ENCODE assay signal across 1 cellular context in the genomic region with DNA sequence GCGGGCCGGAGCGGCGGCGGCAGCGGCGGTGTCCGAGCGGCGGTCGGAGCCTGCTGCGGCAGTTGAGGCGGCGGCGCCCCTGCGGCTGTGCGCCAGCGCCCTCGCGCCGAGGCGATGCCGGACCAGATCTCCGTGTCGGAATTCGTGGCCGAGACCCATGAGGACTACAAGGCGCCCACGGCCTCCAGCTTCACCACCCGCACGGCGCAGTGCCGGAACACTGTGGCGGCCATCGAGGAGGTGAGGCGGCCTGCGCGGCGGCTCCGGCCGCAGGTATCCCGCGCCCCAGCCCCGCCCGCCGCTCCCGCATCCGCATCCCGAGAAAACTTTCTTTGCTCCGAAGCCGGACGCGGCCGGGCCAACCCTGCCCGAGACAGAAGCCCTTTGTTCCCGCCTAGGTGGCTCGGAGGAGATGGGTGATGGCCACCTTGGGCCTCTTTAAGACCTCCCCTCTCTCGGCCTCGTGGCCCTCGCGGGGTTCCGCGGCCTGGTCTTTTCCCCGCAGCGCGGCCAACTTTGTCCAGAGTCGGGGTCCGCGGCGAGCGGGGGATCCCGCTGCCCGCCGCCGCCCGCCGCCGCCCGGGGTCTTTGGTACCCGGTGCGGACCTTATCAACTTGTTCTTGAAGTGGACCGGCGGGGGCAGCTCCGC.
TF ChIP-seq lines count a peak whose summit lies in the region.

No MANE protein-coding gene starts in this region.

TF ChIP-seq in K562, 482 proteins besides CTCF, POLR2A, EP300 and RAD21 (continued from another document and continues in another):
- TF ChIP-seq, protein P1, sequence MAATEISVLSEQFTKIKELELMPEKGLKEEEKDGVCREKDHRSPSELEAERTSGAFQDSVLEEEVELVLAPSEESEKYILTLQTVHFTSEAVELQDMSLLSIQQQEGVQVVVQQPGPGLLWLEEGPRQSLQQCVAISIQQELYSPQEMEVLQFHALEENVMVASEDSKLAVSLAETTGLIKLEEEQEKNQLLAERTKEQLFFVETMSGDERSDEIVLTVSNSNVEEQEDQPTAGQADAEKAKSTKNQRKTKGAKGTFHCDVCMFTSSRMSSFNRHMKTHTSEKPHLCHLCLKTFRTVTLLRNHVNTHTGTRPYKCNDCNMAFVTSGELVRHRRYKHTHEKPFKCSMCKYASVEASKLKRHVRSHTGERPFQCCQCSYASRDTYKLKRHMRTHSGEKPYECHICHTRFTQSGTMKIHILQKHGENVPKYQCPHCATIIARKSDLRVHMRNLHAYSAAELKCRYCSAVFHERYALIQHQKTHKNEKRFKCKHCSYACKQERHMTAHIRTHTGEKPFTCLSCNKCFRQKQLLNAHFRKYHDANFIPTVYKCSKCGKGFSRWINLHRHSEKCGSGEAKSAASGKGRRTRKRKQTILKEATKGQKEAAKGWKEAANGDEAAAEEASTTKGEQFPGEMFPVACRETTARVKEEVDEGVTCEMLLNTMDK (IDR thresholded peaks at IDR 0.05; ENCODE audit: borderline replicate concordance, insufficient read depth, low read depth, low read length, poor library complexity, severe bottlenecking) = no peak
- TF ChIP-seq NFIX (CRISPR knock-in tag; IDR thresholded peaks at IDR 0.05; ENCODE audit: low read depth) = no peak
- TF ChIP-seq RUNX1 (IDR thresholded peaks at IDR 0.05; ENCODE audit: low read depth) = no peak
- no peak for TF ChIP-seq BHLHE40 (IDR thresholded peaks at IDR 0.05; ENCODE audit: low read length)
- TF ChIP-seq MCM2 (IDR thresholded peaks at IDR 0.05; ENCODE audit: low read depth) = no peak
- no peak for TF ChIP-seq WHSC1 (IDR thresholded peaks at IDR 0.05; ENCODE audit: low read length)
- TF ChIP-seq MTA1 (IDR thresholded peaks at IDR 0.05; ENCODE audit: borderline replicate concordance) = no peak
- no peak for TF ChIP-seq FIP1L1 (IDR thresholded peaks at IDR 0.05; ENCODE audit: low read depth, low read length, poor library complexity, severe bottlenecking)
- TF ChIP-seq KDM4B (IDR thresholded peaks at IDR 0.05; ENCODE audit: borderline replicate concordance in 2 of 2, low read depth in 1 of 2) = no peak
- no peak for TF ChIP-seq JUN (IDR thresholded peaks at IDR 0.05; ENCODE audit: borderline replicate concordance, low read depth, low read length)
- TF ChIP-seq JUN (CRISPR knock-in tag; IDR thresholded peaks at IDR 0.05; ENCODE audit: borderline replicate concordance) = no peak
- TF ChIP-seq KDM5B (IDR thresholded peaks at IDR 0.05; ENCODE audit: insufficient replicate concordance, low read depth, low read length) = no peak
- TF ChIP-seq TCF3 (CRISPR knock-in tag; IDR thresholded peaks at IDR 0.05) = no peak
- TF ChIP-seq, protein P2, sequence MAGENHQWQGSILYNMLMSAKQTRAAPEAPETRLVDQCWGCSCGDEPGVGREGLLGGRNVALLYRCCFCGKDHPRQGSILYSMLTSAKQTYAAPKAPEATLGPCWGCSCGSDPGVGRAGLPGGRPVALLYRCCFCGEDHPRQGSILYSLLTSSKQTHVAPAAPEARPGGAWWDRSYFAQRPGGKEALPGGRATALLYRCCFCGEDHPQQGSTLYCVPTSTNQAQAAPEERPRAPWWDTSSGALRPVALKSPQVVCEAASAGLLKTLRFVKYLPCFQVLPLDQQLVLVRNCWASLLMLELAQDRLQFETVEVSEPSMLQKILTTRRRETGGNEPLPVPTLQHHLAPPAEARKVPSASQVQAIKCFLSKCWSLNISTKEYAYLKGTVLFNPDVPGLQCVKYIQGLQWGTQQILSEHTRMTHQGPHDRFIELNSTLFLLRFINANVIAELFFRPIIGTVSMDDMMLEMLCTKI (IDR thresholded peaks at IDR 0.05; ENCODE audit: partially characterized antibody) = no peak
- no peak for TF ChIP-seq TOE1 (IDR thresholded peaks at IDR 0.05; ENCODE audit: borderline replicate concordance)
- TF ChIP-seq TOE1 (CRISPR knock-in tag; IDR thresholded peaks at IDR 0.05; ENCODE audit: borderline replicate concordance, low read depth) = no peak
- no peak for TF ChIP-seq ZNF696 (CRISPR knock-in tag; conservative IDR thresholded peaks at IDR 0.05)
- no peak for TF ChIP-seq PRMT5 (CRISPR knock-in tag; IDR thresholded peaks at IDR 0.05)
- no peak for TF ChIP-seq SAP30 (IDR thresholded peaks at IDR 0.05; ENCODE audit: borderline replicate concordance, insufficient read depth, low read depth, low read length, poor library complexity, severe bottlenecking)
- TF ChIP-seq ETV6 (IDR thresholded peaks at IDR 0.05; ENCODE audit: borderline replicate concordance in 1 of 2, low read depth in 2 of 2, low read length in 1 of 2) = no peak
- no peak for TF ChIP-seq ETV6 (CRISPR knock-in tag; IDR thresholded peaks at IDR 0.05; ENCODE audit: borderline replicate concordance)
- TF ChIP-seq HIVEP1 (CRISPR knock-in tag; IDR thresholded peaks at IDR 0.05) = no peak
- TF ChIP-seq, protein P3, sequence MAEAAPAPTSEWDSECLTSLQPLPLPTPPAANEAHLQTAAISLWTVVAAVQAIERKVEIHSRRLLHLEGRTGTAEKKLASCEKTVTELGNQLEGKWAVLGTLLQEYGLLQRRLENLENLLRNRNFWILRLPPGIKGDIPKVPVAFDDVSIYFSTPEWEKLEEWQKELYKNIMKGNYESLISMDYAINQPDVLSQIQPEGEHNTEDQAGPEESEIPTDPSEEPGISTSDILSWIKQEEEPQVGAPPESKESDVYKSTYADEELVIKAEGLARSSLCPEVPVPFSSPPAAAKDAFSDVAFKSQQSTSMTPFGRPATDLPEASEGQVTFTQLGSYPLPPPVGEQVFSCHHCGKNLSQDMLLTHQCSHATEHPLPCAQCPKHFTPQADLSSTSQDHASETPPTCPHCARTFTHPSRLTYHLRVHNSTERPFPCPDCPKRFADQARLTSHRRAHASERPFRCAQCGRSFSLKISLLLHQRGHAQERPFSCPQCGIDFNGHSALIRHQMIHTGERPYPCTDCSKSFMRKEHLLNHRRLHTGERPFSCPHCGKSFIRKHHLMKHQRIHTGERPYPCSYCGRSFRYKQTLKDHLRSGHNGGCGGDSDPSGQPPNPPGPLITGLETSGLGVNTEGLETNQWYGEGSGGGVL (CRISPR knock-in tag; IDR thresholded peaks at IDR 0.05) = no peak
- no peak for TF ChIP-seq HOXB6 (CRISPR knock-in tag; IDR thresholded peaks at IDR 0.05; ENCODE audit: borderline replicate concordance)
- TF ChIP-seq RB1 (IDR thresholded peaks at IDR 0.05; ENCODE audit: low read depth) = peak; percentile 61
- 0 out of 2 replicates have a peak, but pooled peaks have one; percentile 38 for TF ChIP-seq GABPB1 (CRISPR knock-in tag; IDR thresholded peaks at IDR 0.05)
- TF ChIP-seq, protein P4, sequence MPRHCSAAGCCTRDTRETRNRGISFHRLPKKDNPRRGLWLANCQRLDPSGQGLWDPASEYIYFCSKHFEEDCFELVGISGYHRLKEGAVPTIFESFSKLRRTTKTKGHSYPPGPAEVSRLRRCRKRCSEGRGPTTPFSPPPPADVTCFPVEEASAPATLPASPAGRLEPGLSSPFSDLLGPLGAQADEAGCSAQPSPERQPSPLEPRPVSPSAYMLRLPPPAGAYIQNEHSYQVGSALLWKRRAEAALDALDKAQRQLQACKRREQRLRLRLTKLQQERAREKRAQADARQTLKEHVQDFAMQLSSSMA (CRISPR knock-in tag; IDR thresholded peaks at IDR 0.05) = no peak
- TF ChIP-seq DACH1 (IDR thresholded peaks at IDR 0.05; ENCODE audit: partially characterized antibody) = no peak
- no peak for TF ChIP-seq SMAD1 (IDR thresholded peaks at IDR 0.05; ENCODE audit: low read depth, low read length, partially characterized antibody)
- TF ChIP-seq, protein P5, sequence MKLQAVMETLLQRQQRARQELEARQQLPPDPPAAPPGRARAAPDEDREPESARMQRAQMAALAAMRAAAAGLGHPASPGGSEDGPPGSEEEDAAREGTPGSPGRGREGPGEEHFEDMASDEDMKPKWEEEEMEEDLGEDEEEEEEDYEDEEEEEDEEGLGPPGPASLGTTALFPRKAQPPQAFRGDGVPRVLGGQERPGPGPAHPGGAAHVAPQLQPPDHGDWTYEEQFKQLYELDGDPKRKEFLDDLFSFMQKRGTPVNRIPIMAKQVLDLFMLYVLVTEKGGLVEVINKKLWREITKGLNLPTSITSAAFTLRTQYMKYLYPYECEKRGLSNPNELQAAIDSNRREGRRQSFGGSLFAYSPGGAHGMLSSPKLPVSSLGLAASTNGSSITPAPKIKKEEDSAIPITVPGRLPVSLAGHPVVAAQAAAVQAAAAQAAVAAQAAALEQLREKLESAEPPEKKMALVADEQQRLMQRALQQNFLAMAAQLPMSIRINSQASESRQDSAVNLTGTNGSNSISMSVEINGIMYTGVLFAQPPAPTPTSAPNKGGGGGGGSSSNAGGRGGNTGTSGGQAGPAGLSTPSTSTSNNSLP (IDR thresholded peaks at IDR 0.05; ENCODE audit: borderline replicate concordance, low read depth, low read length) = no peak
- no peak for TF ChIP-seq TCF7L2 (IDR thresholded peaks at IDR 0.05; ENCODE audit: low read depth, low read length)
- TF ChIP-seq, protein P6, sequence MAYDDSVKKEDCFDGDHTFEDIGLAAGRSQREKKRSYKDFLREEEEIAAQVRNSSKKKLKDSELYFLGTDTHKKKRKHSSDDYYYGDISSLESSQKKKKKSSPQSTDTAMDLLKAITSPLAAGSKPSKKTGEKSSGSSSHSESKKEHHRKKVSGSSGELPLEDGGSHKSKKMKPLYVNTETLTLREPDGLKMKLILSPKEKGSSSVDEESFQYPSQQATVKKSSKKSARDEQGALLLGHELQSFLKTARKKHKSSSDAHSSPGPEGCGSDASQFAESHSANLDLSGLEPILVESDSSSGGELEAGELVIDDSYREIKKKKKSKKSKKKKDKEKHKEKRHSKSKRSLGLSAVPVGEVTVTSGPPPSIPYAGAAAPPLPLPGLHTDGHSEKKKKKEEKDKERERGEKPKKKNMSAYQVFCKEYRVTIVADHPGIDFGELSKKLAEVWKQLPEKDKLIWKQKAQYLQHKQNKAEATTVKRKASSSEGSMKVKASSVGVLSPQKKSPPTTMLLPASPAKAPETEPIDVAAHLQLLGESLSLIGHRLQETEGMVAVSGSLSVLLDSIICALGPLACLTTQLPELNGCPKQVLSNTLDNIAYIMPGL (CRISPR knock-in tag; IDR thresholded peaks at IDR 0.05) = no peak
- TF ChIP-seq, protein P7, sequence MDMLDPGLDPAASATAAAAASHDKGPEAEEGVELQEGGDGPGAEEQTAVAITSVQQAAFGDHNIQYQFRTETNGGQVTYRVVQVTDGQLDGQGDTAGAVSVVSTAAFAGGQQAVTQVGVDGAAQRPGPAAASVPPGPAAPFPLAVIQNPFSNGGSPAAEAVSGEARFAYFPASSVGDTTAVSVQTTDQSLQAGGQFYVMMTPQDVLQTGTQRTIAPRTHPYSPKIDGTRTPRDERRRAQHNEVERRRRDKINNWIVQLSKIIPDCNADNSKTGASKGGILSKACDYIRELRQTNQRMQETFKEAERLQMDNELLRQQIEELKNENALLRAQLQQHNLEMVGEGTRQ (CRISPR knock-in tag; IDR thresholded peaks at IDR 0.05) = no peak
- TF ChIP-seq, protein P8, sequence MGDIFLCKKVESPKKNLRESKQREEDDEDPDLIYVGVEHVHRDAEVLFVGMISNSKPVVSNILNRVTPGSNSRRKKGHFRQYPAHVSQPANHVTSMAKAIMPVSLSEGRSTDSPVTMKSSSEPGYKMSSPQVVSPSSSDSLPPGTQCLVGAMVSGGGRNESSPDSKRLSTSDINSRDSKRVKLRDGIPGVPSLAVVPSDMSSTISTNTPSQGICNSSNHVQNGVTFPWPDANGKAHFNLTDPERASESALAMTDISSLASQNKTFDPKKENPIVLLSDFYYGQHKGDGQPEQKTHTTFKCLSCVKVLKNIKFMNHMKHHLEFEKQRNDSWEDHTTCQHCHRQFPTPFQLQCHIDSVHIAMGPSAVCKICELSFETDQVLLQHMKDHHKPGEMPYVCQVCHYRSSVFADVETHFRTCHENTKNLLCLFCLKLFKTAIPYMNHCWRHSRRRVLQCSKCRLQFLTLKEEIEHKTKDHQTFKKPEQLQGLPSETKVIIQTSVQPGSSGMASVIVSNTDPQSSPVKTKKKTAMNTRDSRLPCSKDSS (IDR thresholded peaks at IDR 0.05; ENCODE audit: low read depth, partially characterized antibody) = no peak
- no peak for TF ChIP-seq ZZZ3 (IDR thresholded peaks at IDR 0.05)
- peak; percentile 67 for TF ChIP-seq L3MBTL2 (IDR thresholded peaks at IDR 0.05)
- TF ChIP-seq SMARCA5 (IDR thresholded peaks at IDR 0.05) = no peak
- TF ChIP-seq CBX5 (IDR thresholded peaks at IDR 0.05; ENCODE audit: borderline replicate concordance, low read depth) = no peak
- TF ChIP-seq ELF1 (tag; IDR thresholded peaks at IDR 0.05) = no peak
- peak; percentile 3; the same call in 1 of the 2 replicates for TF ChIP-seq CXXC5 (CRISPR knock-in tag; IDR thresholded peaks at IDR 0.05)
- no peak for TF ChIP-seq PHB2 (IDR thresholded peaks at IDR 0.05; ENCODE audit: low read depth)
- no peak for TF ChIP-seq ZNF584 (CRISPR knock-in tag; IDR thresholded peaks at IDR 0.05; ENCODE audit: low read depth)
- TF ChIP-seq ZNF354B (CRISPR knock-in tag; IDR thresholded peaks at IDR 0.05) = no peak
- no peak for TF ChIP-seq SMAD2 (IDR thresholded peaks at IDR 0.05; ENCODE audit: low read depth, low read length)
- peak; percentile 51 to 61; a peak in 3 of 4 replicates for TF ChIP-seq NRF1 (conservative IDR thresholded peaks at IDR 0.05 in 1 of 2, IDR thresholded peaks at IDR 0.05 in 1 of 2)
- no peak for TF ChIP-seq PPARD (CRISPR knock-in tag; IDR thresholded peaks at IDR 0.05)
- 0 out of 2 replicates have a peak, but pooled peaks have one; percentile 44 for TF ChIP-seq ZNF431 (CRISPR knock-in tag; IDR thresholded peaks at IDR 0.05)
- TF ChIP-seq ZNF232 (CRISPR knock-in tag; IDR thresholded peaks at IDR 0.05) = no peak
- no peak for TF ChIP-seq SREBF1 (IDR thresholded peaks at IDR 0.05; ENCODE audit: borderline replicate concordance, low read depth, low read length)
- no peak for TF ChIP-seq KLF6 (CRISPR knock-in tag; IDR thresholded peaks at IDR 0.05; ENCODE audit: borderline replicate concordance)
- TF ChIP-seq, protein P9, sequence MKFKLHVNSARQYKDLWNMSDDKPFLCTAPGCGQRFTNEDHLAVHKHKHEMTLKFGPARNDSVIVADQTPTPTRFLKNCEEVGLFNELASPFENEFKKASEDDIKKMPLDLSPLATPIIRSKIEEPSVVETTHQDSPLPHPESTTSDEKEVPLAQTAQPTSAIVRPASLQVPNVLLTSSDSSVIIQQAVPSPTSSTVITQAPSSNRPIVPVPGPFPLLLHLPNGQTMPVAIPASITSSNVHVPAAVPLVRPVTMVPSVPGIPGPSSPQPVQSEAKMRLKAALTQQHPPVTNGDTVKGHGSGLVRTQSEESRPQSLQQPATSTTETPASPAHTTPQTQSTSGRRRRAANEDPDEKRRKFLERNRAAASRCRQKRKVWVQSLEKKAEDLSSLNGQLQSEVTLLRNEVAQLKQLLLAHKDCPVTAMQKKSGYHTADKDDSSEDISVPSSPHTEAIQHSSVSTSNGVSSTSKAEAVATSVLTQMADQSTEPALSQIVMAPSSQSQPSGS (CRISPR knock-in tag; IDR thresholded peaks at IDR 0.05) = no peak
- peak; percentile 48 for TF ChIP-seq RBM22 (IDR thresholded peaks at IDR 0.05; ENCODE audit: low read depth, low read length, poor library complexity, severe bottlenecking)
- no peak for TF ChIP-seq BCOR (IDR thresholded peaks at IDR 0.05)
- no peak for TF ChIP-seq ZNF3 (CRISPR knock-in tag; IDR thresholded peaks at IDR 0.05)
- TF ChIP-seq CREB1 (IDR thresholded peaks at IDR 0.05) = no peak
- TF ChIP-seq CREB1 (CRISPR knock-in tag; IDR thresholded peaks at IDR 0.05) = no peak
- TF ChIP-seq ZNF217 (CRISPR knock-in tag; IDR thresholded peaks at IDR 0.05) = no peak
- TF ChIP-seq NR4A1 (CRISPR knock-in tag; IDR thresholded peaks at IDR 0.05) = no peak
- TF ChIP-seq NR4A1 (tag; IDR thresholded peaks at IDR 0.05) = no peak
- no peak for TF ChIP-seq POLR2B (IDR thresholded peaks at IDR 0.05; ENCODE audit: low read depth, partially characterized antibody)
- TF ChIP-seq RBFOX2 (IDR thresholded peaks at IDR 0.05; ENCODE audit: low read depth, low read length) = peak; percentile 34; the same call in 1 of the 2 replicates
- no peak for TF ChIP-seq ZNF124 (CRISPR knock-in tag; IDR thresholded peaks at IDR 0.05)
- no peak for TF ChIP-seq SMARCC2 (IDR thresholded peaks at IDR 0.05; ENCODE audit: low read depth)
